ENCODE assay signal across 33 cellular contexts in genomic region chr5:59061377-59061776, GRCh38.
DNase-seq lines count a peak whose midpoint lies in the region; ATAC-seq and TF ChIP-seq lines count a peak whose summit lies in the region.
"Had no signal": no experiment of that assay in that cellular context is flagged by ENCODE, and none has a peak within 500 bp of the region (broad histone marks: within the 10 kb centered on the region; RNA-seq: fewer than 3 reads in every experiment).

No MANE protein-coding gene starts in this region.

- H2AFZ ChIP-seq in PC-3 (ENCODE audit: low read length): no peak overlapping the region

- H3K4me3 ChIP-seq in PC-3 (ENCODE audit: low read length) (no peak overlapping the region), epithelial cell of esophagus (ENCODE audit: low read length) (no peak overlapping the region)
- H3K4me3 ChIP-seq: ascending aorta, left ventricle myocardium inferior, MG63, vagina had no signal

- peaks cover 55% of the 10 kb centered on the region for H3K4me1 ChIP-seq in PC-3 (ENCODE audit: insufficient read depth, low read length)

- H3K36me3 Mint-ChIP-seq in stimulated activated effector memory CD8-positive, alpha-beta T cell treated with anti-CD3 and anti-CD28 coated beads, Interleukin-12 subunit alpha, Interleukin-12 subunit beta, amount 100 ng/mL, for 72 hours: no peaks in the 10 kb centered on the region
- H3K36me3 Mint-ChIP-seq: activated naive CD4-positive, alpha-beta T cell treated with anti-CD3 and anti-CD28 coated beads, Interleukin-2, amount 50 U/mL, for 72 hours; CD4-positive, CD25-positive, alpha-beta regulatory T cell had no signal

- no peaks in the 10 kb centered on the region for H3K36me3 ChIP-seq in PC-3 (ENCODE audit: low read depth, low read length)
- H3K36me3 ChIP-seq: ascending aorta, MG63, vagina had no signal

- peak overlapping the region; percentile 20; the same call in 1 of the 2 replicates for H3K9ac ChIP-seq in PC-3 (ENCODE audit: low read length)

- no peak overlapping the region for H3K27ac Mint-ChIP-seq in stimulated activated effector memory CD8-positive, alpha-beta T cell treated with anti-CD3 and anti-CD28 coated beads, Interleukin-12 subunit alpha, Interleukin-12 subunit beta, amount 100 ng/mL, for 72 hours
- H3K27ac Mint-ChIP-seq: activated CD4-positive, alpha-beta memory T cell treated with anti-CD3 and anti-CD28 coated beads, Interleukin-2, amount 10 ng/mL, durations not matched to agents 7 days and 5 days; activated naive CD4-positive, alpha-beta T cell treated with anti-CD3 and anti-CD28 coated beads, Interleukin-2, amount 50 U/mL, for 72 hours; activated T-helper 17 cell treated with anti-CD3 and anti-CD28 coated beads, Interleukin-2, amount 50 U/mL, for 72 hours; CD4-positive, CD25-positive, alpha-beta regulatory T cell; effector memory CD8-positive, alpha-beta T cell; mesothelial cell of epicardium; naive thymus-derived CD4-positive, alpha-beta T cell had no signal

- intact Hi-C loops in PC-3 (cut with micrococcal nuclease): no loop called here

- H3K4me3 Mint-ChIP-seq in stimulated activated effector memory CD8-positive, alpha-beta T cell treated with anti-CD3 and anti-CD28 coated beads, Interleukin-12 subunit alpha, Interleukin-12 subunit beta, amount 100 ng/mL, for 72 hours: no peak overlapping the region
- H3K4me3 Mint-ChIP-seq: activated CD4-positive, alpha-beta memory T cell treated with anti-CD3 and anti-CD28 coated beads, Interleukin-2, amount 10 ng/mL, durations not matched to agents 7 days and 5 days; activated T-helper 17 cell treated with anti-CD3 and anti-CD28 coated beads, Interleukin-2, amount 50 U/mL, for 72 hours; CD4-positive, CD25-positive, alpha-beta regulatory T cell; effector memory CD8-positive, alpha-beta T cell; mesothelial cell of epicardium; naive thymus-derived CD4-positive, alpha-beta T cell; stimulated activated naive CD8-positive, alpha-beta T cell treated with anti-CD3 and anti-CD28 coated beads, Interleukin-15, amount 100 ng/mL, for 72 hours had no signal

- H3K9me3 ChIP-seq in PC-3 (ENCODE audit: low read length): no peaks in the 10 kb centered on the region
- H3K9me3 ChIP-seq: ascending aorta, left ventricle myocardium inferior, MG63, vagina had no signal

- H3F3A ChIP-seq in PC-3 (ENCODE audit: low read length, unreplicated experiment): no peaks in the 10 kb centered on the region

- no peaks in the 10 kb centered on the region for H3K9me2 ChIP-seq in PC-3 (replicated peaks; ENCODE audit: low read length)

- DNase-seq in DMS153 (lab: John Stamatoyannopoulos, UW) (peak; percentile 23), DMS153 treated with DMSO at 0.1 percent for 48 hours (lab: John Stamatoyannopoulos, UW; ENCODE audit: unreplicated experiment) (no peak), PC-3 (peak; percentile 79), epithelial cell of esophagus (ENCODE audit: low read depth) (peak; percentile 71), NCI-H526 treated with DMSO at 0.1 percent for 48 hours (lab: John Stamatoyannopoulos, UW) (no peak)
- no peak for DNase-seq in stimulated activated effector memory CD8-positive, alpha-beta T cell treated with anti-CD3 and anti-CD28 coated beads, Interleukin-12 subunit alpha, Interleukin-12 subunit beta, amount 100 ng/mL, for 72 hours (ENCODE audit: low spot score in 2 of 2)
- no peak for DNase-seq in activated effector memory CD4-positive, alpha-beta T cell treated with Interleukin-2 at 50 U/mL for 16 hours
- DNase-seq: activated CD4-positive, alpha-beta memory T cell treated with anti-CD3 and anti-CD28 coated beads, Interleukin-2, amount 10 ng/mL, durations not matched to agents 7 days and 5 days; activated CD8-positive, alpha-beta memory T cell treated with anti-CD3 and anti-CD28 coated beads, Interleukin-2, amount 50 U/mL, for 48 hours; CD4-positive, CD25-positive, alpha-beta regulatory T cell; cortex of kidney; effector memory CD8-positive, alpha-beta T cell; GF-D8; H7; KG1; left ventricle myocardium inferior; MG63; naive thymus-derived CD4-positive, alpha-beta T cell; NCI-H2081 treated with DMSO at 0.1 percent for 48 hours; NCI-H446 treated with DMSO at 0.1 percent for 48 hours; NK-92 treated with Interleukin-12 subunit alpha and Interleukin-12 subunit beta, amount 100 ng/mL, for 24 hours; occipital lobe; stimulated activated naive CD8-positive, alpha-beta T cell treated with anti-CD3 and anti-CD28 coated beads, Interleukin-15, amount 100 ng/mL, for 72 hours; T-helper 1 cell had no signal

- peaks cover 5% of the 10 kb centered on the region for H3K4me1 Mint-ChIP-seq in stimulated activated effector memory CD8-positive, alpha-beta T cell treated with anti-CD3 and anti-CD28 coated beads, Interleukin-12 subunit alpha, Interleukin-12 subunit beta, amount 100 ng/mL, for 72 hours
- H3K4me1 Mint-ChIP-seq: activated CD4-positive, alpha-beta memory T cell treated with anti-CD3 and anti-CD28 coated beads, Interleukin-2, amount 10 ng/mL, durations not matched to agents 7 days and 5 days; activated T-helper 17 cell treated with anti-CD3 and anti-CD28 coated beads, Interleukin-2, amount 50 U/mL, for 72 hours; CD4-positive, CD25-positive, alpha-beta regulatory T cell had no signal

- H3K4me2 ChIP-seq in PC-3 (ENCODE audit: low read length): peak overlapping the region; percentile 58; the same call in 1 of the 2 replicates

- TF ChIP-seq CTCF in PC-3 (conservative IDR thresholded peaks at IDR 0.05; ENCODE audit: low read depth, low read length): no peak
- no peak for TF ChIP-seq CTCF in epithelial cell of esophagus (IDR thresholded peaks at IDR 0.05; ENCODE audit: insufficient read depth, low read depth, low read length, missing control alignments)

- no peaks in the 10 kb centered on the region for H3K27me3 ChIP-seq in PC-3 (ENCODE audit: low read length)
- H3K27me3 ChIP-seq: ascending aorta, MG63, vagina had no signal

- no peaks in the 10 kb centered on the region for H3K9me3 Mint-ChIP-seq in stimulated activated effector memory CD8-positive, alpha-beta T cell treated with anti-CD3 and anti-CD28 coated beads, Interleukin-12 subunit alpha, Interleukin-12 subunit beta, amount 100 ng/mL, for 72 hours
- H3K9me3 Mint-ChIP-seq: effector memory CD8-positive, alpha-beta T cell had no signal

- POLR2A ChIA-PET in PC-3 (lab: Charles Lee; ENCODE audit: unreplicated experiment): no interaction called here

- no peaks in the 10 kb centered on the region for H3K79me2 ChIP-seq in PC-3 (ENCODE audit: low read length)

- peak; percentile 88 for ATAC-seq in PC-3
- peak; percentile 26 for ATAC-seq in stimulated activated effector memory CD8-positive, alpha-beta T cell treated with anti-CD3 and anti-CD28 coated beads, Interleukin-12 subunit alpha, Interleukin-12 subunit beta, amount 100 ng/mL, for 72 hours
- no peak for ATAC-seq in GM21390 (IDR thresholded peaks at IDR 0.05; ENCODE audit: unreplicated experiment)
- ATAC-seq: activated CD4-positive, CD25-positive, alpha-beta regulatory T cell treated with anti-CD3 and anti-CD28 coated beads, Interleukin-2, amount 50 U/mL, for 24 hours; activated naive CD4-positive, alpha-beta T cell treated with anti-CD3 and anti-CD28 coated beads, Interleukin-2, amount 50 U/mL, for 72 hours; activated T-helper 17 cell treated with anti-CD3 and anti-CD28 coated beads, Interleukin-2, amount 50 U/mL, for 72 hours; effector memory CD8-positive, alpha-beta T cell; naive thymus-derived CD4-positive, alpha-beta T cell; Panc1; stimulated activated naive CD8-positive, alpha-beta T cell treated with anti-CD3 and anti-CD28 coated beads, Interleukin-15, amount 100 ng/mL, for 72 hours had no signal

- H4K20me1 ChIP-seq in PC-3 (ENCODE audit: low read length): no peaks in the 10 kb centered on the region

- no TSS peak for BruUV-seq in PC-3 (replicated peaks; lab: Mats Ljungman, UMichigan)

- CTCF ChIA-PET in PC-3 (lab: Charles Lee): no interaction called here

- peak overlapping the region; percentile 94 for H3K27ac ChIP-seq in PC-3 (ENCODE audit: low read length)
- H3K27ac ChIP-seq: 22Rv1, ascending aorta, left ventricle myocardium inferior, vagina had no signal

Comparison
In these comparisons a context has a peak if more than half of its experiments do, and no peak if none do; other contexts are left out.
1. DNase-seq: peak in DMS153 (single experiment), PC-3 (single experiment) and epithelial cell of esophagus (single experiment); none in DMS153 treated with DMSO at 0.1 percent for 48 hours (single experiment), stimulated activated effector memory CD8-positive, alpha-beta T cell treated with anti-CD3 and anti-CD28 coated beads, Interleukin-12 subunit alpha, Interleukin-12 subunit beta, amount 100 ng/mL, for 72 hours (0 of 2), NCI-H526 treated with DMSO at 0.1 percent for 48 hours (single experiment) and activated effector memory CD4-positive, alpha-beta T cell treated with Interleukin-2 at 50 U/mL for 16 hours (single experiment).